Comparison of ENCODE assay signal across 3 cellular contexts in the genomic region with DNA sequence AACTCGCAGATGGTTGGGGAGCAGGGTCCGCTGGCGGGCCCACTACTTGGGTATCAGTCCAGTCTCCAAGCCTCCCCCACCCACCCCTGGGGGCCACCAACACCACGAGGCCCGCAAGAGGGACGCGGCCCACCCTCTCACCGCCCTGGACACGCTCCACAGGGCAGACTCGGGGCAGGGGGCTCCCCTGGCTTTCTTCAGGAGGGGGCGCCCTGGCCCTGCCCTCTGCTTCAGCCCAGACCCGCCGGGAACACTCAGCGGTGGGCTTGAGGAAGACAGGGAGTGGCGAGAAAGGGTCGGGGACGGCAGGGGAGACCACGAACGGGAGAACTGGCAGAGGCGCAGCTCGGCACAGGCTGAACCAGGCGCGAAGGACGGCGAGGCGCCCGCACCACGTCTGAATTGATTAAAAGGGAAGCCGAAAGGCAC.
A peak's percentile ranks its signal among the peaks of the same experiment; 100 is the strongest.
TF ChIP-seq lines count a peak whose summit lies in the region.

No MANE protein-coding gene starts in this region.

TF ChIP-seq in A549, 52 proteins besides CTCF, POLR2A, EP300 and RAD21 (continued from another document):
- TF ChIP-seq, protein P1, sequence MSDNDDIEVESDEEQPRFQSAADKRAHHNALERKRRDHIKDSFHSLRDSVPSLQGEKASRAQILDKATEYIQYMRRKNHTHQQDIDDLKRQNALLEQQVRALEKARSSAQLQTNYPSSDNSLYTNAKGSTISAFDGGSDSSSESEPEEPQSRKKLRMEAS (IDR thresholded peaks at IDR 0.05), result peak; percentile 52; the same call in 1 of the 2 replicates

TF ChIP-seq in GM23338, 12 proteins besides CTCF, POLR2A, EP300 and RAD21:
- TF ChIP-seq, protein P2, sequence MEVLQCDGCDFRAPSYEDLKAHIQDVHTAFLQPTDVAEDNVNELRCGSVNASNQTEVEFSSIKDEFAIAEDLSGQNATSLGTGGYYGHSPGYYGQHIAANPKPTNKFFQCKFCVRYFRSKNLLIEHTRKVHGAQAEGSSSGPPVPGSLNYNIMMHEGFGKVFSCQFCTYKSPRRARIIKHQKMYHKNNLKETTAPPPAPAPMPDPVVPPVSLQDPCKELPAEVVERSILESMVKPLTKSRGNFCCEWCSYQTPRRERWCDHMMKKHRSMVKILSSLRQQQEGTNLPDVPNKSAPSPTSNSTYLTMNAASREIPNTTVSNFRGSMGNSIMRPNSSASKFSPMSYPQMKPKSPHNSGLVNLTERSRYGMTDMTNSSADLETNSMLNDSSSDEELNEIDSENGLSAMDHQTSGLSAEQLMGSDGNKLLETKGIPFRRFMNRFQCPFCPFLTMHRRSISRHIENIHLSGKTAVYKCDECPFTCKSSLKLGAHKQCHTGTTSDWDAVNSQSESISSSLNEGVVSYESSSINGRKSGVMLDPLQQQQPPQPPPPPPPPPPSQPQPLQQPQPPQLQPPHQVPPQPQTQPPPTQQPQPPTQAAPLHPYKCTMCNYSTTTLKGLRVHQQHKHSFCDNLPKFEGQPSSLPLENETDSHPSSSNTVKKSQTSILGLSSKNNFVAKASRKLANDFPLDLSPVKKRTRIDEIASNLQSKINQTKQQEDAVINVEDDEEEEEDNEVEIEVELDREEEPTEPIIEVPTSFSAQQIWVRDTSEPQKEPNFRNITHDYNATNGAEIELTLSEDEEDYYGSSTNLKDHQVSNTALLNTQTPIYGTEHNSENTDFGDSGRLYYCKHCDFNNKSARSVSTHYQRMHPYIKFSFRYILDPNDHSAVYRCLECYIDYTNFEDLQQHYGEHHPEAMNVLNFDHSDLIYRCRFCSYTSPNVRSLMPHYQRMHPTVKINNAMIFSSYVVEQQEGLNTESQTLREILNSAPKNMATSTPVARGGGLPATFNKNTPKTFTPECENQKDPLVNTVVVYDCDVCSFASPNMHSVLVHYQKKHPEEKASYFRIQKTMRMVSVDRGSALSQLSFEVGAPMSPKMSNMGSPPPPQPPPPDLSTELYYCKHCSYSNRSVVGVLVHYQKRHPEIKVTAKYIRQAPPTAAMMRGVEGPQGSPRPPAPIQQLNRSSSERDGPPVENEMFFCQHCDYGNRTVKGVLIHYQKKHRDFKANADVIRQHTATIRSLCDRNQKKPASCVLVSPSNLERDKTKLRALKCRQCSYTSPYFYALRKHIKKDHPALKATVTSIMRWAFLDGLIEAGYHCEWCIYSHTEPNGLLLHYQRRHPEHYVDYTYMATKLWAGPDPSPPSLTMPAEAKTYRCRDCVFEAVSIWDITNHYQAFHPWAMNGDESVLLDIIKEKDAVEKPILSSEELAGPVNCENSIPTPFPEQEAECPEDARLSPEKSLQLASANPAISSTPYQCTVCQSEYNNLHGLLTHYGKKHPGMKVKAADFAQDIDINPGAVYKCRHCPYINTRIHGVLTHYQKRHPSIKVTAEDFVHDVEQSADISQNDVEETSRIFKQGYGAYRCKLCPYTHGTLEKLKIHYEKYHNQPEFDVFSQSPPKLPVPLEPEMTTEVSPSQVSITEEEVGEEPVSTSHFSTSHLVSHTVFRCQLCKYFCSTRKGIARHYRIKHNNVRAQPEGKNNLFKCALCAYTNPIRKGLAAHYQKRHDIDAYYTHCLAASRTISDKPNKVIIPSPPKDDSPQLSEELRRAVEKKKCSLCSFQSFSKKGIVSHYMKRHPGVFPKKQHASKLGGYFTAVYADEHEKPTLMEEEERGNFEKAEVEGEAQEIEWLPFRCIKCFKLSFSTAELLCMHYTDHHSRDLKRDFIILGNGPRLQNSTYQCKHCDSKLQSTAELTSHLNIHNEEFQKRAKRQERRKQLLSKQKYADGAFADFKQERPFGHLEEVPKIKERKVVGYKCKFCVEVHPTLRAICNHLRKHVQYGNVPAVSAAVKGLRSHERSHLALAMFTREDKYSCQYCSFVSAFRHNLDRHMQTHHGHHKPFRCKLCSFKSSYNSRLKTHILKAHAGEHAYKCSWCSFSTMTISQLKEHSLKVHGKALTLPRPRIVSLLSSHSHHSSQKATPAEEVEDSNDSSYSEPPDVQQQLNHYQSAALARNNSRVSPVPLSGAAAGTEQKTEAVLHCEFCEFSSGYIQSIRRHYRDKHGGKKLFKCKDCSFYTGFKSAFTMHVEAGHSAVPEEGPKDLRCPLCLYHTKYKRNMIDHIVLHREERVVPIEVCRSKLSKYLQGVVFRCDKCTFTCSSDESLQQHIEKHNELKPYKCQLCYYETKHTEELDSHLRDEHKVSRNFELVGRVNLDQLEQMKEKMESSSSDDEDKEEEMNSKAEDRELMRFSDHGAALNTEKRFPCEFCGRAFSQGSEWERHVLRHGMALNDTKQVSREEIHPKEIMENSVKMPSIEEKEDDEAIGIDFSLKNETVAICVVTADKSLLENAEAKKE (CRISPR knock-in tag; IDR thresholded peaks at IDR 0.05), result no peak
- no peak for TF ChIP-seq POLR2AphosphoS5 (IDR thresholded peaks at IDR 0.05; ENCODE audit: low read depth)
- TF ChIP-seq STAT1 (IDR thresholded peaks at IDR 0.05; ENCODE audit: unreplicated experiment), result no peak
- no peak for TF ChIP-seq JUNB (IDR thresholded peaks at IDR 0.05; ENCODE audit: unreplicated experiment)
- no peak for TF ChIP-seq NANOG (IDR thresholded peaks at IDR 0.05; ENCODE audit: borderline replicate concordance)
- TF ChIP-seq, protein P3, sequence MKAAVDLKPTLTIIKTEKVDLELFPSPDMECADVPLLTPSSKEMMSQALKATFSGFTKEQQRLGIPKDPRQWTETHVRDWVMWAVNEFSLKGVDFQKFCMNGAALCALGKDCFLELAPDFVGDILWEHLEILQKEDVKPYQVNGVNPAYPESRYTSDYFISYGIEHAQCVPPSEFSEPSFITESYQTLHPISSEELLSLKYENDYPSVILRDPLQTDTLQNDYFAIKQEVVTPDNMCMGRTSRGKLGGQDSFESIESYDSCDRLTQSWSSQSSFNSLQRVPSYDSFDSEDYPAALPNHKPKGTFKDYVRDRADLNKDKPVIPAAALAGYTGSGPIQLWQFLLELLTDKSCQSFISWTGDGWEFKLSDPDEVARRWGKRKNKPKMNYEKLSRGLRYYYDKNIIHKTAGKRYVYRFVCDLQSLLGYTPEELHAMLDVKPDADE (IDR thresholded peaks at IDR 0.05), result no peak
- TF ChIP-seq CREB1 (CRISPR knock-in tag; IDR thresholded peaks at IDR 0.05; ENCODE audit: low read depth), result no peak
- TF ChIP-seq, protein P4, sequence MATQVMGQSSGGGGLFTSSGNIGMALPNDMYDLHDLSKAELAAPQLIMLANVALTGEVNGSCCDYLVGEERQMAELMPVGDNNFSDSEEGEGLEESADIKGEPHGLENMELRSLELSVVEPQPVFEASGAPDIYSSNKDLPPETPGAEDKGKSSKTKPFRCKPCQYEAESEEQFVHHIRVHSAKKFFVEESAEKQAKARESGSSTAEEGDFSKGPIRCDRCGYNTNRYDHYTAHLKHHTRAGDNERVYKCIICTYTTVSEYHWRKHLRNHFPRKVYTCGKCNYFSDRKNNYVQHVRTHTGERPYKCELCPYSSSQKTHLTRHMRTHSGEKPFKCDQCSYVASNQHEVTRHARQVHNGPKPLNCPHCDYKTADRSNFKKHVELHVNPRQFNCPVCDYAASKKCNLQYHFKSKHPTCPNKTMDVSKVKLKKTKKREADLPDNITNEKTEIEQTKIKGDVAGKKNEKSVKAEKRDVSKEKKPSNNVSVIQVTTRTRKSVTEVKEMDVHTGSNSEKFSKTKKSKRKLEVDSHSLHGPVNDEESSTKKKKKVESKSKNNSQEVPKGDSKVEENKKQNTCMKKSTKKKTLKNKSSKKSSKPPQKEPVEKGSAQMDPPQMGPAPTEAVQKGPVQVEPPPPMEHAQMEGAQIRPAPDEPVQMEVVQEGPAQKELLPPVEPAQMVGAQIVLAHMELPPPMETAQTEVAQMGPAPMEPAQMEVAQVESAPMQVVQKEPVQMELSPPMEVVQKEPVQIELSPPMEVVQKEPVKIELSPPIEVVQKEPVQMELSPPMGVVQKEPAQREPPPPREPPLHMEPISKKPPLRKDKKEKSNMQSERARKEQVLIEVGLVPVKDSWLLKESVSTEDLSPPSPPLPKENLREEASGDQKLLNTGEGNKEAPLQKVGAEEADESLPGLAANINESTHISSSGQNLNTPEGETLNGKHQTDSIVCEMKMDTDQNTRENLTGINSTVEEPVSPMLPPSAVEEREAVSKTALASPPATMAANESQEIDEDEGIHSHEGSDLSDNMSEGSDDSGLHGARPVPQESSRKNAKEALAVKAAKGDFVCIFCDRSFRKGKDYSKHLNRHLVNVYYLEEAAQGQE (IDR thresholded peaks at IDR 0.05; ENCODE audit: unreplicated experiment), result no peak

TF ChIP-seq in WTC11, 78 proteins besides CTCF, POLR2A, EP300 and RAD21 (continued from another document):
- TF ChIP-seq, protein P5, sequence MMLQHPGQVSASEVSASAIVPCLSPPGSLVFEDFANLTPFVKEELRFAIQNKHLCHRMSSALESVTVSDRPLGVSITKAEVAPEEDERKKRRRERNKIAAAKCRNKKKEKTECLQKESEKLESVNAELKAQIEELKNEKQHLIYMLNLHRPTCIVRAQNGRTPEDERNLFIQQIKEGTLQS (CRISPR knock-in tag; conservative IDR thresholded peaks at IDR 0.05), result no peak
- TF ChIP-seq, protein P1 (CRISPR knock-in tag; IDR thresholded peaks at IDR 0.05), result 0 out of 2 replicates have a peak, but pooled peaks have one; percentile 30
- TF ChIP-seq JUN (CRISPR knock-in tag; IDR thresholded peaks at IDR 0.05) (no peak), KAT7 (CRISPR knock-in tag; IDR thresholded peaks at IDR 0.05; ENCODE audit: borderline replicate concordance) (0 out of 2 replicates have a peak, but pooled peaks have one; percentile 16), ATF1 (CRISPR knock-in tag; IDR thresholded peaks at IDR 0.05) (0 out of 2 replicates have a peak, but pooled peaks have one; percentile 48), ELF4 (CRISPR knock-in tag; IDR thresholded peaks at IDR 0.05; ENCODE audit: low read depth) (no peak), NR1H2 (CRISPR knock-in tag; IDR thresholded peaks at IDR 0.05) (0 out of 2 replicates have a peak, but pooled peaks have one; percentile 16)
- TF ChIP-seq, protein P6, sequence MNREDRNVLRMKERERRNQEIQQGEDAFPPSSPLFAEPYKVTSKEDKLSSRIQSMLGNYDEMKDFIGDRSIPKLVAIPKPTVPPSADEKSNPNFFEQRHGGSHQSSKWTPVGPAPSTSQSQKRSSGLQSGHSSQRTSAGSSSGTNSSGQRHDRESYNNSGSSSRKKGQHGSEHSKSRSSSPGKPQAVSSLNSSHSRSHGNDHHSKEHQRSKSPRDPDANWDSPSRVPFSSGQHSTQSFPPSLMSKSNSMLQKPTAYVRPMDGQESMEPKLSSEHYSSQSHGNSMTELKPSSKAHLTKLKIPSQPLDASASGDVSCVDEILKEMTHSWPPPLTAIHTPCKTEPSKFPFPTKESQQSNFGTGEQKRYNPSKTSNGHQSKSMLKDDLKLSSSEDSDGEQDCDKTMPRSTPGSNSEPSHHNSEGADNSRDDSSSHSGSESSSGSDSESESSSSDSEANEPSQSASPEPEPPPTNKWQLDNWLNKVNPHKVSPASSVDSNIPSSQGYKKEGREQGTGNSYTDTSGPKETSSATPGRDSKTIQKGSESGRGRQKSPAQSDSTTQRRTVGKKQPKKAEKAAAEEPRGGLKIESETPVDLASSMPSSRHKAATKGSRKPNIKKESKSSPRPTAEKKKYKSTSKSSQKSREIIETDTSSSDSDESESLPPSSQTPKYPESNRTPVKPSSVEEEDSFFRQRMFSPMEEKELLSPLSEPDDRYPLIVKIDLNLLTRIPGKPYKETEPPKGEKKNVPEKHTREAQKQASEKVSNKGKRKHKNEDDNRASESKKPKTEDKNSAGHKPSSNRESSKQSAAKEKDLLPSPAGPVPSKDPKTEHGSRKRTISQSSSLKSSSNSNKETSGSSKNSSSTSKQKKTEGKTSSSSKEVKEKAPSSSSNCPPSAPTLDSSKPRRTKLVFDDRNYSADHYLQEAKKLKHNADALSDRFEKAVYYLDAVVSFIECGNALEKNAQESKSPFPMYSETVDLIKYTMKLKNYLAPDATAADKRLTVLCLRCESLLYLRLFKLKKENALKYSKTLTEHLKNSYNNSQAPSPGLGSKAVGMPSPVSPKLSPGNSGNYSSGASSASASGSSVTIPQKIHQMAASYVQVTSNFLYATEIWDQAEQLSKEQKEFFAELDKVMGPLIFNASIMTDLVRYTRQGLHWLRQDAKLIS (CRISPR knock-in tag; IDR thresholded peaks at IDR 0.05; ENCODE audit: borderline replicate concordance), result 0 out of 2 replicates have a peak, but pooled peaks have one; percentile 62
